ENCODE assay signal across 8 cellular contexts in the genomic region with DNA sequence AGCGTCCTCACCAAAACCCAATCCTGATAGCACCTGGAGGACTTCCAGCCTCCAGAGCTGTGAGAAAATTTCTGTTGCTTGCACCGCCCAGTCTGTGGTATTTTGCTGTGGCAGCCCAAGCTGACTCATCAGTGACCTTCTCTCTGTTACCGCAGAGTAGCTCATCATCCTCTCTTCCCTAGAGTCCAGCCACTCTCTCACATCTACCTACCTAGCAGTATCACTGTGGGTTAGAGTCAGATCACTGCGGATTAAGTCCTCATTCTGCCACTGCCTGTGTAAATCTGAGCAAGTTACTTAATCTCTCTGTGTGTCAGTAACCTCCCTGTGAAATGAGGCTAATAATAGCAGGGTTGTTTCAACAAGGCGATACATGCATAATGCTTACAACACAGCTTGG. TPM values are rescaled to one million over a fixed set of nuclear protein-coding genes. Genes with fewer than 3 reads are reported as not detected.
DNase-seq lines count a peak whose midpoint lies in the region; ATAC-seq and TF ChIP-seq lines count a peak whose summit lies in the region.

No MANE protein-coding gene starts in this region.

- H3K4me3 ChIP-seq in mesendoderm (ENCODE audit: low read length): no peak overlapping the region

- H3K9me3 Mint-ChIP-seq in HFFc6 (no peaks in the 10 kb centered on the region), glutamatergic neuron (ENCODE audit: unreplicated experiment) (no peaks in the 10 kb centered on the region)
- H3K9me3 Mint-ChIP-seq in activated T-helper 17 cell treated with anti-CD3 and anti-CD28 coated beads, Interleukin-2, amount 50 U/mL, for 72 hours: no peaks in the 10 kb centered on the region

- H3K4me1 Mint-ChIP-seq in HFFc6 (ENCODE audit: low read depth) (peaks cover 48% of the 10 kb centered on the region), glutamatergic neuron (ENCODE audit: low read depth, unreplicated experiment) (no peaks in the 10 kb centered on the region)
- peaks cover 24% of the 10 kb centered on the region for H3K4me1 Mint-ChIP-seq in activated T-helper 17 cell treated with anti-CD3 and anti-CD28 coated beads, Interleukin-2, amount 50 U/mL, for 72 hours

- H3K9ac ChIP-seq in mesendoderm (ENCODE audit: low read length): no peak overlapping the region

- peak; percentile 97 for ATAC-seq in activated T-helper 17 cell treated with anti-CD3 and anti-CD28 coated beads, Interleukin-2, amount 50 U/mL, for 72 hours (replicated peaks)

- H3K56ac ChIP-seq in mesendoderm (ENCODE audit: low read length): no peak overlapping the region

- no peak overlapping the region for H3K27ac ChIP-seq in mesendoderm (ENCODE audit: low read depth, low read length)

- no peaks in the 10 kb centered on the region for H3K36me3 ChIP-seq in mesendoderm (ENCODE audit: control insufficient read depth, insufficient read depth, low read length)

- no peak overlapping the region for H2BK120ac ChIP-seq in mesendoderm (ENCODE audit: low read depth, low read length)

- H4K8ac ChIP-seq in mesendoderm (ENCODE audit: low read depth, low read length): no peak overlapping the region

- no peak overlapping the region for H2BK5ac ChIP-seq in mesendoderm (ENCODE audit: low read length)

- H3K27me3 Mint-ChIP-seq in HFFc6 (ENCODE audit: insufficient read depth) (no peaks in the 10 kb centered on the region), glutamatergic neuron (ENCODE audit: unreplicated experiment) (no peaks in the 10 kb centered on the region)
- no peaks in the 10 kb centered on the region for H3K27me3 Mint-ChIP-seq in activated T-helper 17 cell treated with anti-CD3 and anti-CD28 coated beads, Interleukin-2, amount 50 U/mL, for 72 hours

- H3K4ac ChIP-seq in mesendoderm (ENCODE audit: low read depth, low read length): no peak overlapping the region

- H3K4me2 ChIP-seq in mesendoderm (ENCODE audit: low read length): no peak overlapping the region

- DNase-seq in EH (ENCODE audit: low read depth) (peak; percentile 95), HFFc6 (peak; percentile 88), NCI-H82 treated with DMSO at 0.1 percent for 48 hours (lab: John Stamatoyannopoulos, UW; ENCODE audit: unreplicated experiment) (peak; percentile 26), mesendoderm (peak; percentile 36), glutamatergic neuron (no peak), NCI-H1092 (lab: John Stamatoyannopoulos, UW) (no peak), GM19238 (ENCODE audit: insufficient read length, low spot score) (no peak)

- H3K27me3 ChIP-seq in mesendoderm (ENCODE audit: insufficient read depth, low read length, poor library complexity): no peaks in the 10 kb centered on the region

- H3K18ac ChIP-seq in mesendoderm (ENCODE audit: low read length): no peak overlapping the region

- H2AK5ac ChIP-seq in mesendoderm (ENCODE audit: low read length): no peak overlapping the region

- H3K27ac Mint-ChIP-seq in HFFc6: no peak overlapping the region
- H3K27ac Mint-ChIP-seq in activated T-helper 17 cell treated with anti-CD3 and anti-CD28 coated beads, Interleukin-2, amount 50 U/mL, for 72 hours: peak overlapping the region; percentile 0
- H3K27ac Mint-ChIP-seq in glutamatergic neuron (ENCODE audit: unreplicated experiment): no peak overlapping the region

- no peak for TF ChIP-seq CTCF in HFFc6 (IDR thresholded peaks at IDR 0.05)
- no peak for TF ChIP-seq CTCF in glutamatergic neuron (IDR thresholded peaks at IDR 0.05; ENCODE audit: partially characterized antibody, unreplicated experiment)

- H3K23ac ChIP-seq in mesendoderm (ENCODE audit: low read length): no peak overlapping the region

- H3K36me3 Mint-ChIP-seq in HFFc6 (ENCODE audit: low read depth): no peaks in the 10 kb centered on the region
- no peaks in the 10 kb centered on the region for H3K36me3 Mint-ChIP-seq in activated T-helper 17 cell treated with anti-CD3 and anti-CD28 coated beads, Interleukin-2, amount 50 U/mL, for 72 hours (ENCODE audit: low read depth)
- H3K36me3 Mint-ChIP-seq in glutamatergic neuron (ENCODE audit: unreplicated experiment): no peaks in the 10 kb centered on the region

- H3K4me3 Mint-ChIP-seq in HFFc6 (0 out of 2 replicates have a peak overlapping the region, but pooled peaks have one; percentile 14), glutamatergic neuron (ENCODE audit: unreplicated experiment) (no peak overlapping the region)
- H3K4me3 Mint-ChIP-seq in activated T-helper 17 cell treated with anti-CD3 and anti-CD28 coated beads, Interleukin-2, amount 50 U/mL, for 72 hours: peak overlapping the region; percentile 50

- H3K4me1 ChIP-seq in mesendoderm (ENCODE audit: control insufficient read depth, low read depth, low read length): no peaks in the 10 kb centered on the region

- H3K79me1 ChIP-seq in mesendoderm (ENCODE audit: low read length): no peaks in the 10 kb centered on the region

- H4K5ac ChIP-seq in mesendoderm (ENCODE audit: low read length): no peak overlapping the region

- WGBS in mesendoderm (ENCODE audit: extremely low coverage, insufficient coverage, low lambda C conversion rate): no CpG with 5 or more reads among the region's 5 CpGs

- no peak overlapping the region for H2BK15ac ChIP-seq in mesendoderm (replicated peaks; ENCODE audit: low read depth)

- no peaks in the 10 kb centered on the region for H3K79me2 ChIP-seq in mesendoderm (ENCODE audit: control insufficient read depth, insufficient read depth, low read length)

RNA-seq across cellular contexts. Expression of gene USPL1, which starts 40.3 kb away (rescaled TPM):
- 10 to 100 TPM in 4 of 6 experiments, 1 to 10 TPM in 2; 8.0 to 10.9 (median 10.3) TPM for total RNA-seq in HFFc6 (2021; fragmentation: NEBNext Ultra II Directional; extraction: Animal tissue kit (Norgen Biotek cat#: 25700))
- total RNA-seq in activated T-helper 17 cell treated with anti-CD3 and anti-CD28 coated beads, Interleukin-2, amount 50 U/mL, for 72 hours: 10 to 100 TPM; 17.3 to 18.6 TPM
- polyA plus RNA-seq in mesendoderm (2013, experiment 1 of 2): 9.5 TPM
- 9.7 TPM for polyA plus RNA-seq in mesendoderm (2013, experiment 2 of 2)
- total RNA-seq in glutamatergic neuron (ENCODE audit: unreplicated experiment): 101 TPM

Comparison
In these comparisons a context has a peak if more than half of its experiments do, and no peak if none do; other contexts are left out.
1. DNase-seq: peak in EH (single experiment), HFFc6 (single experiment), NCI-H82 treated with DMSO at 0.1 percent for 48 hours (single experiment) and mesendoderm (single experiment); none in glutamatergic neuron (single experiment), NCI-H1092 (single experiment) and GM19238 (single experiment).